Comparison of ENCODE assay signal across 2 cellular contexts in the genomic region with DNA sequence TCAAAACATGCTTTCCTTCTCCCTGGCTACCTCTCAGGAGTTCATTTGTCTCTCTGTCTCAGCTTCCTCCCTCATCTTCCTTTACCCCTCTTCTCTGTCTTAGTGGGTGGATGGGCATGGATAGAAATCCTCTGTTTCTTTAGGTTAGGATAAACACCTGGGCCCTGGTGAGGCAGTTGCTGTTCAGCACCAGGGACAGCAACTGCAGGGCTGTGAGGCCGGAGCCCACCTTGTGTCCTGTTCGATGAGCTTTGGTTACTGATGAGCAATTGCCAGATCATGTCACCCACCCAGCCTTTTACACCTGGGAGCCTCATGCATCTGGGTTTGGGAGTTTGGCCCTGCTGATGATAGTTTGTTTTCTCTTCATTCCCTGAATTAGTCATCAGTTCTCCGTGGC.
A peak's percentile ranks its signal among the peaks of the same experiment; 100 is the strongest.
TF ChIP-seq lines count a peak whose summit lies in the region.

No MANE protein-coding gene starts in this region.

TF ChIP-seq in GM12878, 131 proteins besides CTCF, POLR2A, EP300 and RAD21:
- TF ChIP-seq NR2C1 (IDR thresholded peaks at IDR 0.05), result no peak
- no peak for TF ChIP-seq NR2F1 (conservative IDR thresholded peaks at IDR 0.05)
- TF ChIP-seq JUNB (IDR thresholded peaks at IDR 0.05), result no peak
- TF ChIP-seq E2F4 (IDR thresholded peaks at IDR 0.05; ENCODE audit: low read depth, low read length), result no peak
- no peak for TF ChIP-seq FOXK2 (IDR thresholded peaks at IDR 0.05)
- TF ChIP-seq, protein P1, sequence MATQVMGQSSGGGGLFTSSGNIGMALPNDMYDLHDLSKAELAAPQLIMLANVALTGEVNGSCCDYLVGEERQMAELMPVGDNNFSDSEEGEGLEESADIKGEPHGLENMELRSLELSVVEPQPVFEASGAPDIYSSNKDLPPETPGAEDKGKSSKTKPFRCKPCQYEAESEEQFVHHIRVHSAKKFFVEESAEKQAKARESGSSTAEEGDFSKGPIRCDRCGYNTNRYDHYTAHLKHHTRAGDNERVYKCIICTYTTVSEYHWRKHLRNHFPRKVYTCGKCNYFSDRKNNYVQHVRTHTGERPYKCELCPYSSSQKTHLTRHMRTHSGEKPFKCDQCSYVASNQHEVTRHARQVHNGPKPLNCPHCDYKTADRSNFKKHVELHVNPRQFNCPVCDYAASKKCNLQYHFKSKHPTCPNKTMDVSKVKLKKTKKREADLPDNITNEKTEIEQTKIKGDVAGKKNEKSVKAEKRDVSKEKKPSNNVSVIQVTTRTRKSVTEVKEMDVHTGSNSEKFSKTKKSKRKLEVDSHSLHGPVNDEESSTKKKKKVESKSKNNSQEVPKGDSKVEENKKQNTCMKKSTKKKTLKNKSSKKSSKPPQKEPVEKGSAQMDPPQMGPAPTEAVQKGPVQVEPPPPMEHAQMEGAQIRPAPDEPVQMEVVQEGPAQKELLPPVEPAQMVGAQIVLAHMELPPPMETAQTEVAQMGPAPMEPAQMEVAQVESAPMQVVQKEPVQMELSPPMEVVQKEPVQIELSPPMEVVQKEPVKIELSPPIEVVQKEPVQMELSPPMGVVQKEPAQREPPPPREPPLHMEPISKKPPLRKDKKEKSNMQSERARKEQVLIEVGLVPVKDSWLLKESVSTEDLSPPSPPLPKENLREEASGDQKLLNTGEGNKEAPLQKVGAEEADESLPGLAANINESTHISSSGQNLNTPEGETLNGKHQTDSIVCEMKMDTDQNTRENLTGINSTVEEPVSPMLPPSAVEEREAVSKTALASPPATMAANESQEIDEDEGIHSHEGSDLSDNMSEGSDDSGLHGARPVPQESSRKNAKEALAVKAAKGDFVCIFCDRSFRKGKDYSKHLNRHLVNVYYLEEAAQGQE (IDR thresholded peaks at IDR 0.05; ENCODE audit: low read depth, low read length), result peak; percentile 85

TF ChIP-seq in liver, 16 proteins besides CTCF, POLR2A, EP300 and RAD21:
- TF ChIP-seq, protein P1 (IDR thresholded peaks at IDR 0.05), result peak; percentile 98
- no peak for TF ChIP-seq NR2F2 (IDR thresholded peaks at IDR 0.05)
- TF ChIP-seq, protein P2, sequence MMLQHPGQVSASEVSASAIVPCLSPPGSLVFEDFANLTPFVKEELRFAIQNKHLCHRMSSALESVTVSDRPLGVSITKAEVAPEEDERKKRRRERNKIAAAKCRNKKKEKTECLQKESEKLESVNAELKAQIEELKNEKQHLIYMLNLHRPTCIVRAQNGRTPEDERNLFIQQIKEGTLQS (IDR thresholded peaks at IDR 0.05), result no peak
- TF ChIP-seq MAX (IDR thresholded peaks at IDR 0.05), result no peak
- TF ChIP-seq YY1 (IDR thresholded peaks at IDR 0.05), result no peak
- no peak for TF ChIP-seq SP1 (IDR thresholded peaks at IDR 0.05)
- TF ChIP-seq EGR1 (IDR thresholded peaks at IDR 0.05; ENCODE audit: low read depth in 2 of 2), result no peak
- TF ChIP-seq TAF1 (conservative IDR thresholded peaks at IDR 0.05), result no peak
- no peak for TF ChIP-seq GABPA (IDR thresholded peaks at IDR 0.05 in 1 of 2, conservative IDR thresholded peaks at IDR 0.05 in 1 of 2)
